Comparison of ENCODE assay signal across 9 cellular contexts in genomic region chr3:187130346-187131066, GRCh38. TPM values are rescaled to one million over a fixed set of nuclear protein-coding genes. Genes with fewer than 3 reads are reported as not detected.
A peak's percentile ranks its signal among the peaks of the same experiment; 100 is the strongest.
DNase-seq lines count a peak whose midpoint lies in the region; ATAC-seq, FAIRE-seq and TF ChIP-seq lines count a peak whose summit lies in the region.
"Had no signal": no experiment of that assay in that cellular context is flagged by ENCODE, and none has a peak within 500 bp of the region (broad histone marks: within the 10 kb centered on the region; RNA-seq: fewer than 3 reads in every experiment).

No MANE protein-coding gene starts in this region.

- FAIRE-seq in frontal cortex (lab: Jason Lieb, UNC), result no peak

- H3K9ac ChIP-seq in endodermal cell (ENCODE audit: extremely low read depth, low read length, poor library complexity, severe bottlenecking), result no peak overlapping the region

- peak; percentile 67 for DNase-seq in activated CD8-positive, alpha-beta memory T cell treated with anti-CD3 and anti-CD28 coated beads for 24 hours
- DNase-seq in activated CD8-positive, alpha-beta memory T cell treated with anti-CD3 and anti-CD28 coated beads, Interleukin-2, amount 50 U/mL, for 4 hours, result no peak
- peak; percentile 59 for DNase-seq in activated CD8-positive, alpha-beta memory T cell treated with anti-CD3 and anti-CD28 coated beads, Interleukin-2, amount 10 ng/mL, durations not matched to agents 7 days and 5 days
- peak; percentile 80 for DNase-seq in fibroblast of villous mesenchyme (ENCODE audit: low read depth)
- DNase-seq in stimulated activated CD4-positive, alpha-beta T cell treated with anti-CD3 and anti-CD28 coated beads, Interleukin-4, amount 100 ng/mL, for 4 hours, result peak; percentile 18 to 29
- DNase-seq in frontal cortex (ENCODE audit: low spot score in 2 of 2), result no peak
- no peak for DNase-seq in endodermal cell

- 87 to 100% methylated on average over 2 to 5 of the region's 5 CpGs for WGBS in endodermal cell (ENCODE audit: insufficient coverage in 1 of 2, insufficient read length in 1 of 2), 2 experiments

- H3K4me3 ChIP-seq in fibroblast of villous mesenchyme (ENCODE audit: low read depth, low read length) (no peak overlapping the region), endodermal cell (ENCODE audit: low read length) (no peak overlapping the region)

- peak overlapping the region; percentile 93 for H3K27ac Mint-ChIP-seq in activated CD8-positive, alpha-beta memory T cell treated with anti-CD3 and anti-CD28 coated beads, Interleukin-2, amount 10 ng/mL, durations not matched to agents 7 days and 5 days
- no peak overlapping the region for H3K27ac Mint-ChIP-seq in endodermal cell

- H3K4me3 Mint-ChIP-seq in activated CD8-positive, alpha-beta memory T cell treated with anti-CD3 and anti-CD28 coated beads, Interleukin-2, amount 10 ng/mL, durations not matched to agents 7 days and 5 days, result peak overlapping the region; percentile 62
- no peak overlapping the region for H3K4me3 Mint-ChIP-seq in endodermal cell

- TF ChIP-seq CTCF in fibroblast of villous mesenchyme (IDR thresholded peaks at IDR 0.05; ENCODE audit: insufficient read depth, low read depth, low read length) (no peak), endodermal cell (conservative IDR thresholded peaks at IDR 0.05) (no peak)

- CTCF ChIA-PET in activated CD8-positive, alpha-beta memory T cell treated with anti-CD3 and anti-CD28 coated beads, Interleukin-2, amount 10 ng/mL, durations not matched to agents 7 days and 5 days (lab: Charles Lee), result interaction anchor here (2.5 to 4.9 kb wide), 3 partner anchors 9 to 19 kb away, joined by 8 to 55 read pairs (median 20); partner anchors contain the start of gene RPL39L

- no peaks in the 10 kb centered on the region for H3K36me3 ChIP-seq in endodermal cell (ENCODE audit: control insufficient read depth, insufficient read depth, low read length)
- H3K36me3 ChIP-seq: adrenal gland had no signal

- peaks cover 63% of the 10 kb centered on the region for H3K36me3 Mint-ChIP-seq in activated CD8-positive, alpha-beta memory T cell treated with anti-CD3 and anti-CD28 coated beads, Interleukin-2, amount 10 ng/mL, durations not matched to agents 7 days and 5 days
- peaks cover 65% of the 10 kb centered on the region for H3K36me3 Mint-ChIP-seq in endodermal cell (ENCODE audit: low read depth)

- H3K27ac ChIP-seq in endodermal cell (ENCODE audit: low read depth, low read length), result no peak overlapping the region

- H3K4me1 Mint-ChIP-seq in activated CD8-positive, alpha-beta memory T cell treated with anti-CD3 and anti-CD28 coated beads, Interleukin-2, amount 10 ng/mL, durations not matched to agents 7 days and 5 days, result peaks cover 36% of the 10 kb centered on the region
- no peaks in the 10 kb centered on the region for H3K4me1 Mint-ChIP-seq in endodermal cell

- no peaks in the 10 kb centered on the region for H3K27me3 Mint-ChIP-seq in activated CD8-positive, alpha-beta memory T cell treated with anti-CD3 and anti-CD28 coated beads, Interleukin-2, amount 10 ng/mL, durations not matched to agents 7 days and 5 days
- no peaks in the 10 kb centered on the region for H3K27me3 Mint-ChIP-seq in endodermal cell (ENCODE audit: insufficient read depth)

- ATAC-seq in HG03457 (IDR thresholded peaks at IDR 0.05; ENCODE audit: unreplicated experiment), result peak; percentile 74
- ATAC-seq in activated CD8-positive, alpha-beta memory T cell treated with anti-CD3 and anti-CD28 coated beads, Interleukin-2, amount 10 ng/mL, durations not matched to agents 7 days and 5 days, result peak; percentile 99

- H3K9me3 ChIP-seq in endodermal cell (ENCODE audit: control insufficient read depth, low read length), result peaks cover 6% of the 10 kb centered on the region
- H3K9me3 ChIP-seq: adrenal gland had no signal

- no peaks in the 10 kb centered on the region for H3K27me3 ChIP-seq in endodermal cell (ENCODE audit: control insufficient read depth, insufficient read depth, low read length, poor library complexity, severe bottlenecking)
- H3K27me3 ChIP-seq: adrenal gland had no signal

- no peaks in the 10 kb centered on the region for H3K4me1 ChIP-seq in endodermal cell (ENCODE audit: control insufficient read depth, insufficient read depth, low read length)

- H3K9me3 Mint-ChIP-seq in activated CD8-positive, alpha-beta memory T cell treated with anti-CD3 and anti-CD28 coated beads, Interleukin-2, amount 10 ng/mL, durations not matched to agents 7 days and 5 days (ENCODE audit: low read depth), result peaks cover 9% of the 10 kb centered on the region
- peaks cover 8% of the 10 kb centered on the region for H3K9me3 Mint-ChIP-seq in endodermal cell

RNA-seq across cellular contexts. Expression of gene RPL39L, which starts 8.8 kb away (rescaled TPM):
- 10 to 100 TPM; 17.8 to 25.0 TPM for total RNA-seq in activated CD8-positive, alpha-beta memory T cell treated with anti-CD3 and anti-CD28 coated beads, Interleukin-2, amount 10 ng/mL, durations not matched to agents 7 days and 5 days
- total RNA-seq in fibroblast of villous mesenchyme (24.2 and 24.8 TPM in 2 replicates), frontal cortex (15.5 TPM), endodermal cell (10 to 100 TPM; 26.8 to 34.5 TPM)
- polyA plus RNA-seq in endodermal cell (2013, experiment 1 of 2), result 9.1 TPM
- polyA plus RNA-seq in endodermal cell (2013, experiment 2 of 2), result 7.0 TPM

Comparison
In these comparisons a context has a peak if more than half of its experiments do, and no peak if none do; other contexts are left out.
1. DNase-seq: peak in activated CD8-positive, alpha-beta memory T cell treated with anti-CD3 and anti-CD28 coated beads for 24 hours (single experiment), activated CD8-positive, alpha-beta memory T cell treated with anti-CD3 and anti-CD28 coated beads, Interleukin-2, amount 10 ng/mL, durations not matched to agents 7 days and 5 days (single experiment), fibroblast of villous mesenchyme (single experiment) and stimulated activated CD4-positive, alpha-beta T cell treated with anti-CD3 and anti-CD28 coated beads, Interleukin-4, amount 100 ng/mL, for 4 hours (2 of 2); none in activated CD8-positive, alpha-beta memory T cell treated with anti-CD3 and anti-CD28 coated beads, Interleukin-2, amount 50 U/mL, for 4 hours (single experiment), frontal cortex (0 of 2) and endodermal cell (single experiment).